ENCODE assay signal across 22 cellular contexts in genomic region chr1:236845830-236846229, GRCh38. TPM values are rescaled to one million over a fixed set of nuclear protein-coding genes. Genes with fewer than 3 reads are reported as not detected.
DNase-seq lines count a peak whose midpoint lies in the region; ATAC-seq, FAIRE-seq and TF ChIP-seq lines count a peak whose summit lies in the region.
"Had no signal": no experiment of that assay in that cellular context is flagged by ENCODE, and none has a peak within 500 bp of the region (broad histone marks: within the 10 kb centered on the region; RNA-seq: fewer than 3 reads in every experiment).

No MANE protein-coding gene starts in this region.

- H2BK12ac ChIP-seq in H9 (ENCODE audit: insufficient read length, low read depth, low read length) = peak overlapping the region; percentile 33

- intact Hi-C loops in Right ventricle myocardium inferior (cut with DNase I) (no loop called here), HepG2 (cut with micrococcal nuclease; ENCODE audit: unreplicated experiment) (loop anchor here (2.0 kb wide), 1 partner anchor 51 kb away; the partner anchor contains the start of gene MTR), testis (cut with DNase I; ENCODE audit: low total_unique reads) (no loop called here)

- no peak overlapping the region for H2BK20ac ChIP-seq in H9 (ENCODE audit: low read depth, low read length, poor library complexity, severe bottlenecking)

- H3K27ac ChIP-seq in cardiac muscle cell (peak overlapping the region; percentile 88), H9 (ENCODE audit: insufficient read length, low read depth, low read length) (no peak overlapping the region), HepG2 (ENCODE audit: extremely low read length, insufficient read depth, low read length) (peak overlapping the region; percentile 95), testis (no peak overlapping the region)
- H3K27ac ChIP-seq: RWPE1, SK-N-MC had no signal

- H3K36me3 Mint-ChIP-seq in H9 (ENCODE audit: insufficient read depth in 1 of 3, low read depth in 3 of 3) = peaks cover 0 to 17% (median 0%) of the 10 kb centered on the region in 3 experiments; a peak in 4 of 7 replicates

- no peak overlapping the region for H3K27ac Mint-ChIP-seq in H9
- H3K27ac Mint-ChIP-seq: GM23338 had no signal

- H3K79me1 ChIP-seq in H9 (ENCODE audit: insufficient read depth, low read depth, low read length, poor library complexity, severe bottlenecking) = no peaks in the 10 kb centered on the region

- TF ChIP-seq EP300 in HepG2 (IDR thresholded peaks at IDR 0.05; ENCODE audit: low read depth in 2 of 2, low read length in 2 of 2) = no peak
- TF ChIP-seq EP300 in HepG2 (CRISPR knock-in tag; IDR thresholded peaks at IDR 0.05; ENCODE audit: borderline replicate concordance) = no peak

- no peak overlapping the region for H3K4me3 Mint-ChIP-seq in H9
- H3K4me3 Mint-ChIP-seq: GM23338 had no signal

- no peak overlapping the region for H3K4ac ChIP-seq in H9 (ENCODE audit: low read depth, low read length)

- H3K23me2 ChIP-seq in H9 (ENCODE audit: insufficient read length, low read depth, low read length, poor library complexity, severe bottlenecking) = no peaks in the 10 kb centered on the region

- no peak overlapping the region for H2BK5ac ChIP-seq in H9 (ENCODE audit: insufficient read length, low read length)

- TF ChIP-seq RAD21 in HepG2 (CRISPR knock-in tag; IDR thresholded peaks at IDR 0.05) = no peak

- no peaks in the 10 kb centered on the region for H3K9me3 Mint-ChIP-seq in H9
- H3K9me3 Mint-ChIP-seq: GM23338 had no signal

- no peak overlapping the region for H3T11ph ChIP-seq in H9 (ENCODE audit: low read length)

- H3K27me3 ChIP-seq in cardiac muscle cell (no peaks in the 10 kb centered on the region), H9 (ENCODE audit: insufficient read depth, low read length) (no peaks in the 10 kb centered on the region), HepG2 (ENCODE audit: control insufficient read depth in 1 of 2, insufficient read depth in 2 of 2, low read length in 2 of 2) (no peaks in the 10 kb centered on the region), testis (no peaks in the 10 kb centered on the region)

- no peak overlapping the region for H3K23ac ChIP-seq in H9 (ENCODE audit: insufficient read length, low read depth, low read length)

- TF ChIP-seq POLR2A in HepG2 (IDR thresholded peaks at IDR 0.05; ENCODE audit: insufficient read depth in 1 of 2, low read depth in 2 of 2, low read length in 2 of 2) (no peak), testis (IDR thresholded peaks at IDR 0.05) (no peak)

- CTCF ChIA-PET in HepG2 (lab: Yijun Ruan, JAX; ENCODE audit: low intra/inter-chr PET ratio, low total read pairs) = no interaction called here

- H3K4me1 Mint-ChIP-seq in H9 = peaks cover 4% of the 10 kb centered on the region in 2 experiments; a peak in 3 of 4 replicates
- H3K4me1 Mint-ChIP-seq: GM23338 had no signal

- H2BK15ac ChIP-seq in H9 (ENCODE audit: low read depth, low read length) = no peak overlapping the region

- no CpG with 5 or more reads among the region's 2 CpGs for WGBS in H9 (ENCODE audit: extremely low coverage, insufficient read length, low lambda C conversion rate)
- WGBS in HepG2 (ENCODE audit: low lambda C conversion rate) = 76% methylated on average over 2 of the region's 2 CpGs
- WGBS in testis, 2 donors = 69 to 91% methylated on average over 2 of the region's 2 CpGs

- no peak overlapping the region for H2BK120ac ChIP-seq in H9 (ENCODE audit: low read depth, low read length, poor library complexity, severe bottlenecking)

- TF ChIP-seq CTCF in cardiac muscle cell (IDR thresholded peaks at IDR 0.05; ENCODE audit: low read depth, low read length) (no peak), H9 (conservative IDR thresholded peaks at IDR 0.05) (no peak), HepG2 (CRISPR knock-in tag; IDR thresholded peaks at IDR 0.05) (no peak), testis (IDR thresholded peaks at IDR 0.05) (no peak)

- H3K27me3 Mint-ChIP-seq in H9 (ENCODE audit: low read depth) = no peaks in the 10 kb centered on the region

- no peak overlapping the region for H3K4me2 ChIP-seq in H9 (ENCODE audit: insufficient read depth, insufficient read length, low read length)
- H3K4me2 ChIP-seq in HepG2 (ENCODE audit: low read depth, low read length) = peak overlapping the region; percentile 81; the same call in 1 of the 2 replicates
- H3K4me2 ChIP-seq: GM23338 had no signal

- no peak overlapping the region for H2AFZ ChIP-seq in H9 (ENCODE audit: low read length)
- no peak overlapping the region for H2AFZ ChIP-seq in HepG2 (ENCODE audit: low read length)
- H2AFZ ChIP-seq: GM23338 had no signal

- H3K79me2 ChIP-seq in H9 (ENCODE audit: insufficient read depth, low read length) (0 out of 2 replicates have a peak, but pooled peaks cover 2% of the 10 kb centered on the region), HepG2 (ENCODE audit: insufficient read depth, low read length) (no peaks in the 10 kb centered on the region)

- no peak overlapping the region for H4K5ac ChIP-seq in H9 (ENCODE audit: insufficient read length, low read depth, low read length)

- no peak overlapping the region for H3K18ac ChIP-seq in H9 (ENCODE audit: insufficient read length, low read depth, low read length)

- no peak overlapping the region for H4K91ac ChIP-seq in H9 (ENCODE audit: insufficient read length, low read depth, low read length)

- H2AK5ac ChIP-seq in H9 (ENCODE audit: insufficient read length, low read length) = no peak overlapping the region

- in situ Hi-C loops in HepG2 (cut with HindIII; ENCODE audit: extremely low pct_ligation_motif_present, low pct_unique_long_range_greater_than_20kb) = no loop called here

- BruUV-seq in HepG2 (replicated peaks; lab: Mats Ljungman, UMichigan) = no TSS peak

- no peak overlapping the region for H4K8ac ChIP-seq in H9 (replicated peaks; ENCODE audit: insufficient read length, low read depth, low read length)

- H3K36me3 ChIP-seq in cardiac muscle cell (peaks cover 7% of the 10 kb centered on the region), HepG2 (replicated peaks in 1 of 2; ENCODE audit: control insufficient read depth in 1 of 2, insufficient read depth in 2 of 2, low read length in 2 of 2) (peaks cover 9 to 34% of the 10 kb centered on the region in 2 experiments), testis (ENCODE audit: low read depth, missing control alignments) (no peaks in the 10 kb centered on the region)

- no peak overlapping the region for H3K56ac ChIP-seq in H9 (ENCODE audit: insufficient read length, low read depth, low read length)

- FAIRE-seq in HepG2 (lab: Jason Lieb, UNC) = peak; percentile 52

- no peak for DNase-seq in cardiac muscle cell (ENCODE audit: low read depth in 1 of 2, low spot score in 1 of 2)
- DNase-seq in Right ventricle myocardium inferior (ENCODE audit: missing footprints) = no peak
- no peak for DNase-seq in H9
- DNase-seq in HepG2 (ENCODE audit: low spot score) = peak; percentile 44
- DNase-seq in testis = peak; percentile 30
- DNase-seq: Calu3, HCEC 1CT, Karpas-422, NCI-H1092, NCI-H1417 treated with DMSO at 0.1 percent for 48 hours, NCI-H1694 treated with DMSO at 0.1 percent for 48 hours, NCI-H2081, NCI-H226, NCI-H510A, NCI-H69, SIG-M5 had no signal

- H3K4me1 ChIP-seq in cardiac muscle cell (ENCODE audit: low read depth) = peaks cover 9% of the 10 kb centered on the region
- no peaks in the 10 kb centered on the region for H3K4me1 ChIP-seq in H9 (ENCODE audit: insufficient read depth, low read length)
- H3K4me1 ChIP-seq in HepG2 (ENCODE audit: insufficient read depth, low read length) = peaks cover 42% of the 10 kb centered on the region
- H3K4me1 ChIP-seq in testis = peaks cover 19% of the 10 kb centered on the region

- H3K14ac ChIP-seq in H9 (ENCODE audit: insufficient read depth, low read length) = no peak overlapping the region

- no peaks in the 10 kb centered on the region for H3K9me3 ChIP-seq in cardiac muscle cell (ENCODE audit: low read depth)
- no peaks in the 10 kb centered on the region for H3K9me3 ChIP-seq in H9 (ENCODE audit: control insufficient read depth, low read depth, low read length)
- H3K9me3 ChIP-seq in HepG2 (ENCODE audit: low read length) = no peaks in the 10 kb centered on the region
- H3K9me3 ChIP-seq in testis = no peaks in the 10 kb centered on the region

- H3K4me3 ChIP-seq in cardiac muscle cell = no peak overlapping the region
- peak overlapping the region in 1 of 3 experiments; percentile 53; a peak in 1 of 6 replicates for H3K4me3 ChIP-seq in HepG2 (replicated peaks in 1 of 3; ENCODE audit: insufficient read depth in 1 of 3, low read depth in 2 of 3, low read length in 3 of 3)
- H3K4me3 ChIP-seq in testis = no peak overlapping the region
- H3K4me3 ChIP-seq: GM23338, SK-N-MC had no signal

- ATAC-seq in Right ventricle myocardium inferior = no peak
- no peak for ATAC-seq in HepG2
- no peak for ATAC-seq in HG03135 (IDR thresholded peaks at IDR 0.05; ENCODE audit: unreplicated experiment)
- ATAC-seq in HG02852 (IDR thresholded peaks at IDR 0.05; ENCODE audit: unreplicated experiment) = no peak
- ATAC-seq: GM23338, Panc1 had no signal

- H4K20me1 ChIP-seq in H9 (ENCODE audit: control insufficient read depth, insufficient read depth, insufficient read length) (no peaks in the 10 kb centered on the region), HepG2 (ENCODE audit: insufficient read depth, low read length) (no peaks in the 10 kb centered on the region)

- H3K9ac ChIP-seq in H9 (ENCODE audit: extremely low read depth, insufficient read length, low read length) = no peak overlapping the region
- H3K9ac ChIP-seq in HepG2 (ENCODE audit: insufficient read depth, low read depth, low read length) = peak overlapping the region; percentile 66; the same call in 1 of the 2 replicates

- POLR2A ChIA-PET in HepG2 (lab: Yijun Ruan, JAX) = interaction anchor here (1.0 kb wide), 1 partner anchor 16 kb away, joined by 17 read pairs; no protein-coding TSS in a partner anchor

RNA-seq across cellular contexts. Expression of gene MTR, which starts 50.7 kb away (rescaled TPM):
- total RNA-seq in cardiac muscle cell (34.5 and 61.7 TPM in 2 replicates), Right ventricle myocardium inferior (49.0 TPM), H9 (2021) (32.7 and 35.5 TPM in 2 replicates), HepG2 (2016; rRNA removed; fragmentation: Illumina TruSeq; extraction: Trizol) (36.1 and 51.6 TPM in 2 replicates), testis (10 to 100 TPM; 54.0 to 65.4 TPM)
- polyA plus RNA-seq in cardiac muscle cell (23.9 and 45.9 TPM in 2 replicates), HepG2 (2011; rRNA removed) (14.4 and 16.3 TPM in 2 replicates), testis (ENCODE audit: insufficient read depth, low read depth, low replicate concordance) (23.4 TPM)
- 12.0 and 14.3 TPM in 2 replicates for total RNA-seq in HepG2 (2016; cell fraction: cytosol; rRNA removed; fragmentation: Illumina TruSeq; extraction: Trizol; ENCODE audit: low read depth)
- 32.8 and 45.8 TPM in 2 replicates for total RNA-seq in HepG2 (2016; cell fraction: insoluble cytoplasmic fraction; rRNA removed; fragmentation: Illumina TruSeq; extraction: Trizol)
- 9.2 and 11.7 TPM in 2 replicates for total RNA-seq in HepG2 (2016; cell fraction: membrane; rRNA removed; fragmentation: Illumina TruSeq; extraction: Trizol)
- 34.1 and 35.4 TPM in 2 replicates for total RNA-seq in HepG2 (2016; cell fraction: nucleus; rRNA removed; fragmentation: Illumina TruSeq; extraction: Trizol)
- polyA plus RNA-seq in HepG2 (2011; cell fraction: cytosol; rRNA removed) = 6.7 and 8.5 TPM in 2 replicates
- 20.7 and 23.7 TPM in 2 replicates for polyA plus RNA-seq in HepG2 (2011; cell fraction: nucleus; rRNA removed)
- 13.2 and 25.7 TPM in 2 replicates for polyA plus RNA-seq in HepG2 (2012)
- 0.38 and 0.40 TPM in 2 replicates for polyA plus RNA-seq in HepG2 (2016; cell fraction: cytosol; fragmentation: Illumina TruSeq; extraction: Trizol; ENCODE audit: low read depth)
- 13.0 and 15.2 TPM in 2 replicates for polyA plus RNA-seq in HepG2 (2016; cell fraction: insoluble cytoplasmic fraction; fragmentation: Illumina TruSeq; extraction: Trizol; ENCODE audit: low read depth)
- 1.4 and 1.5 TPM in 2 replicates for polyA plus RNA-seq in HepG2 (2016; cell fraction: membrane; fragmentation: Illumina TruSeq; extraction: Trizol; ENCODE audit: low read depth)
- polyA plus RNA-seq in HepG2 (2016; cell fraction: nucleus; fragmentation: Illumina TruSeq; extraction: Trizol; ENCODE audit: insufficient read depth, low read depth) = 23.5 and 24.6 TPM in 2 replicates
- 22.9 and 26.2 TPM in 2 replicates for polyA minus RNA-seq in HepG2 (2011; rRNA and poly(A)+ RNA removed; ENCODE audit: low replicate concordance)
- 29.8 and 33.5 TPM in 2 replicates for polyA minus RNA-seq in HepG2 (2011; cell fraction: cytosol; rRNA and poly(A)+ RNA removed)
- 54.3 and 66.4 TPM in 2 replicates for polyA minus RNA-seq in HepG2 (2011; cell fraction: nucleus; rRNA and poly(A)+ RNA removed)

Comparison
In these comparisons a context has a peak if more than half of its experiments do, and no peak if none do; other contexts are left out.
1. DNase-seq: peak in HepG2 (single experiment) and testis (single experiment); none in cardiac muscle cell (0 of 2), Right ventricle myocardium inferior (single experiment) and H9 (single experiment).
2. H3K27ac ChIP-seq: peak in cardiac muscle cell (single experiment) and HepG2 (single experiment); none in H9 (single experiment) and testis (0 of 2).